Comparison of ENCODE assay signal across 8 cellular contexts in genomic region chr11:118610220-118610772, GRCh38. TPM values are rescaled to one million over a fixed set of nuclear protein-coding genes. Genes with fewer than 3 reads are reported as not detected.
DNase-seq lines count a peak whose midpoint lies in the region; ATAC-seq and TF ChIP-seq lines count a peak whose summit lies in the region.

No MANE protein-coding gene starts in this region.

- intact Hi-C loops in spleen (cut with DNase I; ENCODE audit: low total_unique reads): no loop called here

- H3K36me3 ChIP-seq in spleen: peaks cover 0 to 20% (median under 1%) of the 10 kb centered on the region in 6 donors

- H3K9me3 Mint-ChIP-seq in HFFc6: no peaks in the 10 kb centered on the region
- no peaks in the 10 kb centered on the region for H3K9me3 Mint-ChIP-seq in activated naive CD4-positive, alpha-beta T cell treated with anti-CD3 and anti-CD28 coated beads, Interleukin-2, amount 50 U/mL, for 72 hours

- no peaks in the 10 kb centered on the region for H3K9me3 ChIP-seq in spleen

- peak overlapping the region; percentile 97 for H3K27ac Mint-ChIP-seq in HFFc6
- peak overlapping the region; percentile 4 to 68 for H3K27ac Mint-ChIP-seq in activated naive CD4-positive, alpha-beta T cell treated with anti-CD3 and anti-CD28 coated beads, Interleukin-2, amount 50 U/mL, for 72 hours

- H3K4me3 ChIP-seq in iPS-11a (ENCODE audit: low read depth, low read length) (peak overlapping the region; percentile 30), spleen (peak overlapping the region; percentile 36 to 83 (median 56))

- H3K27me3 Mint-ChIP-seq in HFFc6 (ENCODE audit: insufficient read depth): no peaks in the 10 kb centered on the region; the same call in 1 of the 2 replicates

- peak overlapping the region in 7 of 8 donors; percentile 29 to 87 (median 85) for H3K27ac ChIP-seq in spleen

- H3K4me1 ChIP-seq in spleen: peaks cover 7 to 84% (median 60%) of the 10 kb centered on the region in 6 donors

- peaks cover 0 to 71% (median 21%) of the 10 kb centered on the region in 7 donors for H3K27me3 ChIP-seq in spleen (replicated peaks in 1 of 7)

- TF ChIP-seq CTCF in HFFc6 (IDR thresholded peaks at IDR 0.05) (no peak), spleen (IDR thresholded peaks at IDR 0.05 in 8 of 11, conservative IDR thresholded peaks at IDR 0.05 in 3 of 11) (no peak)

- WGBS in spleen, 5 donors: 4 to 8% (median 6%) methylated on average over 23 to 42 of the region's 42 CpGs

- DNase-seq in HFFc6 (no peak), spleen (peak; percentile 82), NCI-H187 (lab: John Stamatoyannopoulos, UW) (no peak), NCI-H226 (no peak), cerebellar cortex (ENCODE audit: low spot score) (no peak), D341Med (ENCODE audit: low spot score) (no peak)
- DNase-seq in activated naive CD4-positive, alpha-beta T cell treated with anti-CD3 and anti-CD28 coated beads, Interleukin-2, amount 50 U/mL, for 72 hours (ENCODE audit: low spot score in 2 of 2): peak; percentile 29 to 62

- peaks cover 70% of the 10 kb centered on the region for H3K4me1 Mint-ChIP-seq in HFFc6 (ENCODE audit: low read depth)

- peaks cover 7% of the 10 kb centered on the region for H3K36me3 Mint-ChIP-seq in HFFc6 (ENCODE audit: low read depth)
- no peaks in the 10 kb centered on the region for H3K36me3 Mint-ChIP-seq in activated naive CD4-positive, alpha-beta T cell treated with anti-CD3 and anti-CD28 coated beads, Interleukin-2, amount 50 U/mL, for 72 hours

- peak overlapping the region; percentile 84 for H3K4me3 Mint-ChIP-seq in HFFc6

- ATAC-seq in activated naive CD4-positive, alpha-beta T cell treated with anti-CD3 and anti-CD28 coated beads, Interleukin-2, amount 50 U/mL, for 72 hours: peak; percentile 2 to 11

- no peak for TF ChIP-seq POLR2A in spleen (IDR thresholded peaks at IDR 0.05)

RNA-seq across cellular contexts. Expression of gene PHLDB1, which starts 2.9 kb away (rescaled TPM):
- total RNA-seq in HFFc6 (2021; fragmentation: NEBNext Ultra II Directional; extraction: Animal tissue kit (Norgen Biotek cat#: 25700)): 100 to 1,000 TPM; 106 to 121 (median 114) TPM
- 1 to 10 TPM; 5.1 to 5.7 TPM for total RNA-seq in activated naive CD4-positive, alpha-beta T cell treated with anti-CD3 and anti-CD28 coated beads, Interleukin-2, amount 50 U/mL, for 72 hours
- 100 to 1,000 TPM in 3 of 7 donors, 10 to 100 TPM in 4; 34.7 to 162 (median 84.2) TPM for total RNA-seq in spleen
- 10 to 100 TPM; 13.0 to 70.9 (median 53.3) TPM for polyA plus RNA-seq in spleen

RNA-seq across cellular contexts. Expression of gene ARCN1, which starts 38.1 kb away (rescaled TPM):
- total RNA-seq in HFFc6 (2021; fragmentation: NEBNext Ultra II Directional; extraction: Animal tissue kit (Norgen Biotek cat#: 25700)): 100 to 1,000 TPM; 271 to 331 (median 319) TPM
- total RNA-seq in activated naive CD4-positive, alpha-beta T cell treated with anti-CD3 and anti-CD28 coated beads, Interleukin-2, amount 50 U/mL, for 72 hours: 100 to 1,000 TPM; 134 to 180 TPM
- total RNA-seq in spleen: 100 to 1,000 TPM in 2 of 7 donors, 10 to 100 TPM in 5; 75.1 to 106 (median 98.8) TPM
- polyA plus RNA-seq in spleen: 10 to 100 TPM; 33.8 to 49.9 (median 41.3) TPM

RNA-seq across cellular contexts. Expression of gene IFT46, which starts 44.6 kb away (rescaled TPM):
- 10 to 100 TPM; 17.3 to 22.4 (median 20.2) TPM for total RNA-seq in HFFc6 (2021; fragmentation: NEBNext Ultra II Directional; extraction: Animal tissue kit (Norgen Biotek cat#: 25700))
- 10 to 100 TPM in 1 of 2 donors, 1 to 10 TPM in 1; 8.1 to 14.4 TPM for total RNA-seq in activated naive CD4-positive, alpha-beta T cell treated with anti-CD3 and anti-CD28 coated beads, Interleukin-2, amount 50 U/mL, for 72 hours
- total RNA-seq in spleen: 10 to 100 TPM in 6 of 7 donors, 1 to 10 TPM in 1; 10.0 to 21.9 (median 16.9) TPM
- 10 to 100 TPM; 12.4 to 17.2 (median 13.9) TPM for polyA plus RNA-seq in spleen

Comparison
In these comparisons a context has a peak if more than half of its experiments do, and no peak if none do; other contexts are left out.
1. DNase-seq: peak in activated naive CD4-positive, alpha-beta T cell treated with anti-CD3 and anti-CD28 coated beads, Interleukin-2, amount 50 U/mL, for 72 hours (2 of 2) and spleen (single experiment); none in HFFc6 (single experiment), NCI-H187 (0 of 2), NCI-H226 (single experiment), cerebellar cortex (single experiment) and D341Med (single experiment).
2. RNA of gene PHLDB1, which starts 2.9 kb away (total RNA-seq): 106 to 121 TPM in HFFc6 and 34.7 to 162 TPM in spleen; 5.1 to 5.7 TPM in activated naive CD4-positive, alpha-beta T cell treated with anti-CD3 and anti-CD28 coated beads, Interleukin-2, amount 50 U/mL, for 72 hours; every median in the first group is over 4 times any median in the second.